ENCODE assay signal across 8 cellular contexts in the genomic region with DNA sequence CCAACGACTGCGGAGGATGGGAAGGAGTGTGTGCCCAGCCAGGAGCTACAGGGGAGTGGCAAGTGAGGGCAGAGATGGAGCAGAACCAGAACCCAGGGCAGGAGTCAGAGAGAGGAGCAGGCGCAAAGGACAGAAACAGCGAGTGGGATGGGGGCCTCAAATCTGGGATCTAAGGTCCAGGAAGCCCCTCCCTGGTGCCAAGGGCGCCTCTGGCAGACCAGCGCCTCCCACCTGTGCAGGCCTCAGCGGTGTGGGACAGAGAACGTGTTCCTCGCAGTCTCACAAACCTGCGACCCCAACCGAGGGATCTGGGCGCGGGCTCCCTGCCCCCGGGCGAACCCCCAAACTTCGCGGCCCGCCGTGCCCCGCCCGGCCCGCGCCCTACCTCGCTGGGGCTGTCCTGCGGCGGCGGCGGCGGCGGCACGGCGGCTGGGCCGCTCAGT. TPM values are rescaled to one million over a fixed set of nuclear protein-coding genes. Genes with fewer than 3 reads are reported as not detected.
DNase-seq lines count a peak whose midpoint lies in the region; ATAC-seq and TF ChIP-seq lines count a peak whose summit lies in the region.

No MANE protein-coding gene starts in this region.

- TF ChIP-seq CTCF in fibroblast of pulmonary artery (IDR thresholded peaks at IDR 0.05; ENCODE audit: low read length, missing control alignments) (no peak), prostate gland (IDR thresholded peaks at IDR 0.05) (no peak)

- peak overlapping the region; percentile 68 for H3K27ac Mint-ChIP-seq in activated T-cell treated with anti-CD3 and anti-CD28 coated beads, Interleukin-2, amount 50 U/mL, for 24 hours

- intact Hi-C loops in prostate gland (cut with DNase I) = no loop called here

- WGBS in prostate gland = 2% methylated on average over 33 of the region's 33 CpGs

- no peaks in the 10 kb centered on the region for H3K27me3 Mint-ChIP-seq in activated T-cell treated with anti-CD3 and anti-CD28 coated beads, Interleukin-2, amount 50 U/mL, for 24 hours

- peak overlapping the region; percentile 78 for H3K4me3 Mint-ChIP-seq in activated T-cell treated with anti-CD3 and anti-CD28 coated beads, Interleukin-2, amount 50 U/mL, for 24 hours

- no peaks in the 10 kb centered on the region for H3K9me3 Mint-ChIP-seq in activated T-cell treated with anti-CD3 and anti-CD28 coated beads, Interleukin-2, amount 50 U/mL, for 24 hours

- H3K4me1 ChIP-seq in SJSA1 (replicated peaks) = peaks cover 54% of the 10 kb centered on the region
- peaks cover 10% of the 10 kb centered on the region for H3K4me1 ChIP-seq in prostate gland (replicated peaks)

- no peaks in the 10 kb centered on the region for H3K9me3 ChIP-seq in SJSA1 (replicated peaks)
- H3K9me3 ChIP-seq in prostate gland = no peaks in the 10 kb centered on the region

- H3K4me3 ChIP-seq in SJSA1 (peak overlapping the region; percentile 92), fibroblast of pulmonary artery (replicated peaks; ENCODE audit: low read depth, low read length) (peak overlapping the region; percentile 67), prostate gland (peak overlapping the region; percentile 63 to 83)

- H3K27ac ChIP-seq in SJSA1 (peak overlapping the region; percentile 87), prostate gland (peak overlapping the region; percentile 84 to 93)

- H3K36me3 ChIP-seq in SJSA1 (peaks cover 28% of the 10 kb centered on the region), prostate gland (no peaks in the 10 kb centered on the region)

- DNase-seq in activated T-cell treated with anti-CD3 and anti-CD28 coated beads, Interleukin-2, amount 50 U/mL, for 24 hours = no peak
- DNase-seq in activated T-cell treated with anti-CD3 and anti-CD28 coated beads, Interleukin-2, amount 50 U/mL, for 48 hours = no peak
- DNase-seq in SJSA1 (ENCODE audit: low read depth in 1 of 2, low spot score in 2 of 2) (no peak), fibroblast of pulmonary artery (ENCODE audit: low read depth) (no peak), prostate gland (ENCODE audit: low spot score) (no peak), amniotic stem cell (lab: John Stamatoyannopoulos, UW) (no peak), iPS-NIHi11 (ENCODE audit: low spot score) (no peak)

- H3K27me3 ChIP-seq in SJSA1 (replicated peaks) = no peaks in the 10 kb centered on the region
- no peaks in the 10 kb centered on the region for H3K27me3 ChIP-seq in prostate gland (replicated peaks; ENCODE audit: insufficient read depth)

- ATAC-seq in GM18858 (IDR thresholded peaks at IDR 0.05; ENCODE audit: unreplicated experiment) = no peak

- H3K4me1 Mint-ChIP-seq in activated T-cell treated with anti-CD3 and anti-CD28 coated beads, Interleukin-2, amount 50 U/mL, for 24 hours (ENCODE audit: low read depth) = peaks cover 30% of the 10 kb centered on the region

- peaks cover 23% of the 10 kb centered on the region for H3K36me3 Mint-ChIP-seq in activated T-cell treated with anti-CD3 and anti-CD28 coated beads, Interleukin-2, amount 50 U/mL, for 24 hours (ENCODE audit: low read depth)

- TF ChIP-seq POLR2A in prostate gland (IDR thresholded peaks at IDR 0.05) = no peak

RNA-seq across cellular contexts. Expression of gene PCBP4, which starts 0.3 kb away (rescaled TPM):
- total RNA-seq in SJSA1 (2014; rRNA removed; shearing (Covaris generic)) = 75.3 and 138 TPM in 2 replicates
- 10 to 100 TPM; 74.0 to 74.1 TPM for total RNA-seq in prostate gland

RNA-seq across cellular contexts. Expression of gene ABHD14B, which starts 6.9 kb away (rescaled TPM):
- 26.6 and 31.0 TPM in 2 replicates for total RNA-seq in SJSA1 (2014; rRNA removed; shearing (Covaris generic))
- 100 to 1,000 TPM in 1 of 2 donors, 10 to 100 TPM in 1; 53.7 to 128 TPM for total RNA-seq in prostate gland

RNA-seq across cellular contexts. Expression of gene ABHD14A, which starts 7.9 kb away (rescaled TPM):
- total RNA-seq in SJSA1 (2014; rRNA removed; shearing (Covaris generic)) = 2.3 and 13.2 TPM in 2 replicates
- 10 to 100 TPM; 55.3 to 58.5 TPM for total RNA-seq in prostate gland

RNA-seq across cellular contexts. Expression of gene GPR62, which starts 11.8 kb away (rescaled TPM):
- not detected in 2 replicates for total RNA-seq in SJSA1 (2014; rRNA removed; shearing (Covaris generic))
- under 1 TPM; 0.41 to 0.97 TPM for total RNA-seq in prostate gland

RNA-seq across cellular contexts. Expression of gene ACY1, which starts 16.4 kb away (rescaled TPM):
- total RNA-seq in SJSA1 (2014; rRNA removed; shearing (Covaris generic)) = 11.0 and 19.0 TPM in 2 replicates
- total RNA-seq in prostate gland = 10 to 100 TPM; 42.1 to 82.6 TPM
